1 cellular context compared by ENCODE assay signal in the genomic region with DNA sequence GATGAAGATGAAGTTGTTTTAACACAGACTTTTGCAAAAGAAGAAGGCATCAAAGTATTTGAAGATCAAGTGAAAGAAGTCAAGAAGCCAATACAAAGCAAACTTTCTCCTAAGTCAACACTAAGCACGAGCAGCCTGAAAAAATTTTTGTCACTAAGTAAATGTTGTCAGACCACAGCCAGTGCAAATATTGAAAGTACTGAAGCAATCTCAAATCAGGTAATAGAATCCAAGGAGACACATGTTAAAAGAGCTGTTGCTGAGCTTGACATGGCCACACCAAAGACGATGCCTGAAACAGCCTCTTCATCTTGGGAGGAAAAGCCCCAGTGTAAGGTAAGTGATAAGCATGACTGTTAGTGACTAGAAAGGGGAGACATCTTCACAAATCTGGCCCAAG.
A peak's percentile ranks its signal among the peaks of the same experiment; 100 is the strongest.
TF ChIP-seq lines count a peak whose summit lies in the region.

No MANE protein-coding gene starts in this region.

TF ChIP-seq in HepG2, 621 proteins besides CTCF, POLR2A, EP300 and RAD21 (continued from another document and continues in another):
- TF ChIP-seq, protein P1, sequence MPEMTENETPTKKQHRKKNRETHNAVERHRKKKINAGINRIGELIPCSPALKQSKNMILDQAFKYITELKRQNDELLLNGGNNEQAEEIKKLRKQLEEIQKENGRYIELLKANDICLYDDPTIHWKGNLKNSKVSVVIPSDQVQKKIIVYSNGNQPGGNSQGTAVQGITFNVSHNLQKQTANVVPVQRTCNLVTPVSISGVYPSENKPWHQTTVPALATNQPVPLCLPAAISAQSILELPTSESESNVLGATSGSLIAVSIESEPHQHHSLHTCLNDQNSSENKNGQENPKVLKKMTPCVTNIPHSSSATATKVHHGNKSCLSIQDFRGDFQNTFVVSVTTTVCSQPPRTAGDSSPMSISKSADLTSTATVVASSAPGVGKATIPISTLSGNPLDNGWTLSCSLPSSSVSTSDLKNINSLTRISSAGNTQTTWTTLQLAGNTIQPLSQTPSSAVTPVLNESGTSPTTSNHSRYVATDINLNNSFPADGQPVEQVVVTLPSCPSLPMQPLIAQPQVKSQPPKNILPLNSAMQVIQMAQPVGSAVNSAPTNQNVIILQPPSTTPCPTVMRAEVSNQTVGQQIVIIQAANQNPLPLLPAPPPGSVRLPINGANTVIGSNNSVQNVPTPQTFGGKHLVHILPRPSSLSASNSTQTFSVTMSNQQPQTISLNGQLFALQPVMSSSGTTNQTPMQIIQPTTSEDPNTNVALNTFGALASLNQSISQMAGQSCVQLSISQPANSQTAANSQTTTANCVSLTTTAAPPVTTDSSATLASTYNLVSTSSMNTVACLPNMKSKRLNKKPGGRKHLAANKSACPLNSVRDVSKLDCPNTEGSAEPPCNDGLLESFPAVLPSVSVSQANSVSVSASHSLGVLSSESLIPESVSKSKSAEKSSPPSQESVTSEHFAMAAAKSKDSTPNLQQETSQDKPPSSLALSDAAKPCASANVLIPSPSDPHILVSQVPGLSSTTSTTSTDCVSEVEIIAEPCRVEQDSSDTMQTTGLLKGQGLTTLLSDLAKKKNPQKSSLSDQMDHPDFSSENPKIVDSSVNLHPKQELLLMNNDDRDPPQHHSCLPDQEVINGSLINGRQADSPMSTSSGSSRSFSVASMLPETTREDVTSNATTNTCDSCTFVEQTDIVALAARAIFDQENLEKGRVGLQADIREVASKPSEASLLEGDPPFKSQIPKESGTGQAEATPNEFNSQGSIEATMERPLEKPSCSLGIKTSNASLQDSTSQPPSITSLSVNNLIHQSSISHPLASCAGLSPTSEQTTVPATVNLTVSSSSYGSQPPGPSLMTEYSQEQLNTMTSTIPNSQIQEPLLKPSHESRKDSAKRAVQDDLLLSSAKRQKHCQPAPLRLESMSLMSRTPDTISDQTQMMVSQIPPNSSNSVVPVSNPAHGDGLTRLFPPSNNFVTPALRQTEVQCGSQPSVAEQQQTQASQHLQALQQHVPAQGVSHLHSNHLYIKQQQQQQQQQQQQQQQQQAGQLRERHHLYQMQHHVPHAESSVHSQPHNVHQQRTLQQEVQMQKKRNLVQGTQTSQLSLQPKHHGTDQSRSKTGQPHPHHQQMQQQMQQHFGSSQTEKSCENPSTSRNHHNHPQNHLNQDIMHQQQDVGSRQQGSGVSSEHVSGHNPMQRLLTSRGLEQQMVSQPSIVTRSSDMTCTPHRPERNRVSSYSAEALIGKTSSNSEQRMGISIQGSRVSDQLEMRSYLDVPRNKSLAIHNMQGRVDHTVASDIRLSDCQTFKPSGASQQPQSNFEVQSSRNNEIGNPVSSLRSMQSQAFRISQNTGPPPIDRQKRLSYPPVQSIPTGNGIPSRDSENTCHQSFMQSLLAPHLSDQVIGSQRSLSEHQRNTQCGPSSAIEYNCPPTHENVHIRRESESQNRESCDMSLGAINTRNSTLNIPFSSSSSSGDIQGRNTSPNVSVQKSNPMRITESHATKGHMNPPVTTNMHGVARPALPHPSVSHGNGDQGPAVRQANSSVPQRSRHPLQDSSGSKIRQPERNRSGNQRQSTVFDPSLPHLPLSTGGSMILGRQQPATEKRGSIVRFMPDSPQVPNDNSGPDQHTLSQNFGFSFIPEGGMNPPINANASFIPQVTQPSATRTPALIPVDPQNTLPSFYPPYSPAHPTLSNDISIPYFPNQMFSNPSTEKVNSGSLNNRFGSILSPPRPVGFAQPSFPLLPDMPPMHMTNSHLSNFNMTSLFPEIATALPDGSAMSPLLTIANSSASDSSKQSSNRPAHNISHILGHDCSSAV (CRISPR knock-in tag; IDR thresholded peaks at IDR 0.05; ENCODE audit: borderline replicate concordance) = no peak
- TF ChIP-seq BHLHE40 (IDR thresholded peaks at IDR 0.05; ENCODE audit: low read length) (peak; percentile 98), SIN3B (IDR thresholded peaks at IDR 0.05; ENCODE audit: low read length) (no peak), TCF7 (IDR thresholded peaks at IDR 0.05; ENCODE audit: low read depth) (peak; percentile 87), HES4 (CRISPR knock-in tag; IDR thresholded peaks at IDR 0.05; ENCODE audit: borderline replicate concordance) (no peak), ZKSCAN1 (IDR thresholded peaks at IDR 0.05; ENCODE audit: low read length) (no peak), ZNF367 (CRISPR knock-in tag; IDR thresholded peaks at IDR 0.05; ENCODE audit: borderline replicate concordance) (no peak), TEAD3 (CRISPR knock-in tag; optimal IDR thresholded peaks at IDR 0.05; ENCODE audit: borderline replicate concordance) (peak; percentile 82), ZNF558 (CRISPR knock-in tag; IDR thresholded peaks at IDR 0.05; ENCODE audit: borderline replicate concordance) (no peak), ESRRA (CRISPR knock-in tag; IDR thresholded peaks at IDR 0.05; ENCODE audit: low read depth) (no peak), MAFG (CRISPR knock-in tag; IDR thresholded peaks at IDR 0.05) (no peak), ZNF224 (CRISPR knock-in tag; IDR thresholded peaks at IDR 0.05) (no peak), ATF1 (CRISPR knock-in tag; IDR thresholded peaks at IDR 0.05) (0 out of 2 replicates have a peak, but pooled peaks have one; percentile 39), ZNF101 (CRISPR knock-in tag; IDR thresholded peaks at IDR 0.05; ENCODE audit: borderline replicate concordance, low read depth) (no peak), ZNF816 (CRISPR knock-in tag; IDR thresholded peaks at IDR 0.05; ENCODE audit: borderline replicate concordance) (peak; percentile 74; the same call in 1 of the 2 replicates), ZNF274 (CRISPR knock-in tag; IDR thresholded peaks at IDR 0.05) (no peak), ONECUT2 (CRISPR knock-in tag; IDR thresholded peaks at IDR 0.05) (peak; percentile 46; the same call in 1 of the 2 replicates), ZNF768 (CRISPR knock-in tag; IDR thresholded peaks at IDR 0.05) (no peak), NFIC (IDR thresholded peaks at IDR 0.05; ENCODE audit: low read length) (peak; percentile 94), ZNF607 (CRISPR knock-in tag; IDR thresholded peaks at IDR 0.05; ENCODE audit: borderline replicate concordance) (no peak), KDM5B (CRISPR knock-in tag; IDR thresholded peaks at IDR 0.05; ENCODE audit: borderline replicate concordance) (no peak), SP4 (CRISPR knock-in tag; IDR thresholded peaks at IDR 0.05) (no peak), ZNF20 (CRISPR knock-in tag; IDR thresholded peaks at IDR 0.05) (no peak), PHF5A (CRISPR knock-in tag; IDR thresholded peaks at IDR 0.05; ENCODE audit: low read depth, unreplicated experiment) (peak; percentile 52), SOX5 (CRISPR knock-in tag; IDR thresholded peaks at IDR 0.05; ENCODE audit: borderline replicate concordance) (peak; percentile 92), ZC3H13 (CRISPR knock-in tag; IDR thresholded peaks at IDR 0.05) (no peak), U2AF1 (optimal IDR thresholded peaks at IDR 0.05; ENCODE audit: low read depth, low read length) (no peak), ATF7-NPFF (CRISPR knock-in tag; IDR thresholded peaks at IDR 0.05; ENCODE audit: low read depth) (no peak), ZNF251 (CRISPR knock-in tag; IDR thresholded peaks at IDR 0.05) (no peak), ISX (CRISPR knock-in tag; conservative IDR thresholded peaks at IDR 0.05) (no peak), AGO1 (IDR thresholded peaks at IDR 0.05; ENCODE audit: low read depth, low read length, poor library complexity, severe bottlenecking) (no peak), ZFAT (CRISPR knock-in tag; conservative IDR thresholded peaks at IDR 0.05) (no peak), SRSF1 (optimal IDR thresholded peaks at IDR 0.05; ENCODE audit: low read depth, low read length) (no peak), ZNF564 (CRISPR knock-in tag; IDR thresholded peaks at IDR 0.05) (no peak), CHCHD3 (CRISPR knock-in tag; IDR thresholded peaks at IDR 0.05) (no peak), ZNF460 (CRISPR knock-in tag; IDR thresholded peaks at IDR 0.05; ENCODE audit: borderline replicate concordance) (no peak; the same call in 1 of the 2 replicates)
- TF ChIP-seq, protein P2, sequence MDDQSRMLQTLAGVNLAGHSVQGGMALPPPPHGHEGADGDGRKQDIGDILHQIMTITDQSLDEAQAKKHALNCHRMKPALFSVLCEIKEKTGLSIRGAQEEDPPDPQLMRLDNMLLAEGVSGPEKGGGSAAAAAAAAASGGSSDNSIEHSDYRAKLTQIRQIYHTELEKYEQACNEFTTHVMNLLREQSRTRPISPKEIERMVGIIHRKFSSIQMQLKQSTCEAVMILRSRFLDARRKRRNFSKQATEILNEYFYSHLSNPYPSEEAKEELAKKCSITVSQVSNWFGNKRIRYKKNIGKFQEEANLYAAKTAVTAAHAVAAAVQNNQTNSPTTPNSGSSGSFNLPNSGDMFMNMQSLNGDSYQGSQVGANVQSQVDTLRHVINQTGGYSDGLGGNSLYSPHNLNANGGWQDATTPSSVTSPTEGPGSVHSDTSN (CRISPR knock-in tag; IDR thresholded peaks at IDR 0.05; ENCODE audit: borderline replicate concordance) = no peak
- TF ChIP-seq, protein P3, sequence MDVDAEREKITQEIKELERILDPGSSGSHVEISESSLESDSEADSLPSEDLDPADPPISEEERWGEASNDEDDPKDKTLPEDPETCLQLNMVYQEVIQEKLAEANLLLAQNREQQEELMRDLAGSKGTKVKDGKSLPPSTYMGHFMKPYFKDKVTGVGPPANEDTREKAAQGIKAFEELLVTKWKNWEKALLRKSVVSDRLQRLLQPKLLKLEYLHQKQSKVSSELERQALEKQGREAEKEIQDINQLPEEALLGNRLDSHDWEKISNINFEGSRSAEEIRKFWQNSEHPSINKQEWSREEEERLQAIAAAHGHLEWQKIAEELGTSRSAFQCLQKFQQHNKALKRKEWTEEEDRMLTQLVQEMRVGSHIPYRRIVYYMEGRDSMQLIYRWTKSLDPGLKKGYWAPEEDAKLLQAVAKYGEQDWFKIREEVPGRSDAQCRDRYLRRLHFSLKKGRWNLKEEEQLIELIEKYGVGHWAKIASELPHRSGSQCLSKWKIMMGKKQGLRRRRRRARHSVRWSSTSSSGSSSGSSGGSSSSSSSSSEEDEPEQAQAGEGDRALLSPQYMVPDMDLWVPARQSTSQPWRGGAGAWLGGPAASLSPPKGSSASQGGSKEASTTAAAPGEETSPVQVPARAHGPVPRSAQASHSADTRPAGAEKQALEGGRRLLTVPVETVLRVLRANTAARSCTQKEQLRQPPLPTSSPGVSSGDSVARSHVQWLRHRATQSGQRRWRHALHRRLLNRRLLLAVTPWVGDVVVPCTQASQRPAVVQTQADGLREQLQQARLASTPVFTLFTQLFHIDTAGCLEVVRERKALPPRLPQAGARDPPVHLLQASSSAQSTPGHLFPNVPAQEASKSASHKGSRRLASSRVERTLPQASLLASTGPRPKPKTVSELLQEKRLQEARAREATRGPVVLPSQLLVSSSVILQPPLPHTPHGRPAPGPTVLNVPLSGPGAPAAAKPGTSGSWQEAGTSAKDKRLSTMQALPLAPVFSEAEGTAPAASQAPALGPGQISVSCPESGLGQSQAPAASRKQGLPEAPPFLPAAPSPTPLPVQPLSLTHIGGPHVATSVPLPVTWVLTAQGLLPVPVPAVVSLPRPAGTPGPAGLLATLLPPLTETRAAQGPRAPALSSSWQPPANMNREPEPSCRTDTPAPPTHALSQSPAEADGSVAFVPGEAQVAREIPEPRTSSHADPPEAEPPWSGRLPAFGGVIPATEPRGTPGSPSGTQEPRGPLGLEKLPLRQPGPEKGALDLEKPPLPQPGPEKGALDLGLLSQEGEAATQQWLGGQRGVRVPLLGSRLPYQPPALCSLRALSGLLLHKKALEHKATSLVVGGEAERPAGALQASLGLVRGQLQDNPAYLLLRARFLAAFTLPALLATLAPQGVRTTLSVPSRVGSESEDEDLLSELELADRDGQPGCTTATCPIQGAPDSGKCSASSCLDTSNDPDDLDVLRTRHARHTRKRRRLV (CRISPR knock-in tag; IDR thresholded peaks at IDR 0.05) = no peak
- TF ChIP-seq, protein P4, sequence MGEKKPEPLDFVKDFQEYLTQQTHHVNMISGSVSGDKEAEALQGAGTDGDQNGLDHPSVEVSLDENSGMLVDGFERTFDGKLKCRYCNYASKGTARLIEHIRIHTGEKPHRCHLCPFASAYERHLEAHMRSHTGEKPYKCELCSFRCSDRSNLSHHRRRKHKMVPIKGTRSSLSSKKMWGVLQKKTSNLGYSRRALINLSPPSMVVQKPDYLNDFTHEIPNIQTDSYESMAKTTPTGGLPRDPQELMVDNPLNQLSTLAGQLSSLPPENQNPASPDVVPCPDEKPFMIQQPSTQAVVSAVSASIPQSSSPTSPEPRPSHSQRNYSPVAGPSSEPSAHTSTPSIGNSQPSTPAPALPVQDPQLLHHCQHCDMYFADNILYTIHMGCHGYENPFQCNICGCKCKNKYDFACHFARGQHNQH (CRISPR knock-in tag; IDR thresholded peaks at IDR 0.05) = 0 out of 2 replicates have a peak, but pooled peaks have one; percentile 42
- TF ChIP-seq, protein P5, sequence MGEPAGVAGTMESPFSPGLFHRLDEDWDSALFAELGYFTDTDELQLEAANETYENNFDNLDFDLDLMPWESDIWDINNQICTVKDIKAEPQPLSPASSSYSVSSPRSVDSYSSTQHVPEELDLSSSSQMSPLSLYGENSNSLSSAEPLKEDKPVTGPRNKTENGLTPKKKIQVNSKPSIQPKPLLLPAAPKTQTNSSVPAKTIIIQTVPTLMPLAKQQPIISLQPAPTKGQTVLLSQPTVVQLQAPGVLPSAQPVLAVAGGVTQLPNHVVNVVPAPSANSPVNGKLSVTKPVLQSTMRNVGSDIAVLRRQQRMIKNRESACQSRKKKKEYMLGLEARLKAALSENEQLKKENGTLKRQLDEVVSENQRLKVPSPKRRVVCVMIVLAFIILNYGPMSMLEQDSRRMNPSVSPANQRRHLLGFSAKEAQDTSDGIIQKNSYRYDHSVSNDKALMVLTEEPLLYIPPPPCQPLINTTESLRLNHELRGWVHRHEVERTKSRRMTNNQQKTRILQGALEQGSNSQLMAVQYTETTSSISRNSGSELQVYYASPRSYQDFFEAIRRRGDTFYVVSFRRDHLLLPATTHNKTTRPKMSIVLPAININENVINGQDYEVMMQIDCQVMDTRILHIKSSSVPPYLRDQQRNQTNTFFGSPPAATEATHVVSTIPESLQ (CRISPR knock-in tag; conservative IDR thresholded peaks at IDR 0.05) = no peak
- TF ChIP-seq, protein P6, sequence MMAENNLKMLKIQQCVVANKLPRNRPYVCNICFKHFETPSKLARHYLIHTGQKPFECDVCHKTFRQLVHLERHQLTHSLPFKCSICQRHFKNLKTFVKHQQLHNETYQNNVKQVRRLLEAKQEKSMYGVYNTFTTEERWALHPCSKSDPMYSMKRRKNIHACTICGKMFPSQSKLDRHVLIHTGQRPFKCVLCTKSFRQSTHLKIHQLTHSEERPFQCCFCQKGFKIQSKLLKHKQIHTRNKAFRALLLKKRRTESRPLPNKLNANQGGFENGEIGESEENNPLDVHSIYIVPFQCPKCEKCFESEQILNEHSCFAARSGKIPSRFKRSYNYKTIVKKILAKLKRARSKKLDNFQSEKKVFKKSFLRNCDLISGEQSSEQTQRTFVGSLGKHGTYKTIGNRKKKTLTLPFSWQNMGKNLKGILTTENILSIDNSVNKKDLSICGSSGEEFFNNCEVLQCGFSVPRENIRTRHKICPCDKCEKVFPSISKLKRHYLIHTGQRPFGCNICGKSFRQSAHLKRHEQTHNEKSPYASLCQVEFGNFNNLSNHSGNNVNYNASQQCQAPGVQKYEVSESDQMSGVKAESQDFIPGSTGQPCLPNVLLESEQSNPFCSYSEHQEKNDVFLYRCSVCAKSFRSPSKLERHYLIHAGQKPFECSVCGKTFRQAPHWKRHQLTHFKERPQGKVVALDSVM (CRISPR knock-in tag; IDR thresholded peaks at IDR 0.05) = no peak
- TF ChIP-seq, protein P7, sequence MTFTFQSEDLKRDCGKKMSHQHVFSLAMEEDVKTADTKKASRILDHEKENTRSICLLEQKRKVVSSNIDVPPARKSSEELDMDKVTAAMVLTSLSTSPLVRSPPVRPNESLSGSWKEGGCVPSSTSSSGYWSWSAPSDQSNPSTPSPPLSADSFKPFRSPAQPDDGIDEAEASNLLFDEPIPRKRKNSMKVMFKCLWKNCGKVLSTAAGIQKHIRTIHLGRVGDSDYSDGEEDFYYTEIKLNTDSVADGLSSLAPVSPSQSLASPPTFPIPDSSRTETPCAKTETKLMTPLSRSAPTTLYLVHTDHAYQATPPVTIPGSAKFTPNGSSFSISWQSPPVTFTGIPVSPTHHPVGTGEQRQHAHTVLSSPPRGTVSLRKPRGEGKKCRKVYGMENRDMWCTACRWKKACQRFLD (CRISPR knock-in tag; IDR thresholded peaks at IDR 0.05; ENCODE audit: borderline replicate concordance) = no peak
